ENCODE assay signal across 10 cellular contexts in genomic region chr11:11978792-11979486, GRCh38. TPM values are rescaled to one million over a fixed set of nuclear protein-coding genes. Genes with fewer than 3 reads are reported as not detected.
A peak's percentile ranks its signal among the peaks of the same experiment; 100 is the strongest.
DNase-seq lines count a peak whose midpoint lies in the region; ATAC-seq, FAIRE-seq and TF ChIP-seq lines count a peak whose summit lies in the region.
"Had no signal": no experiment of that assay in that cellular context is flagged by ENCODE, and none has a peak within 500 bp of the region (broad histone marks: within the 10 kb centered on the region; RNA-seq: fewer than 3 reads in every experiment).

No MANE protein-coding gene starts in this region.

- peaks cover 6 to 67% of the 10 kb centered on the region in 2 experiments; a peak in 4 of 5 replicates for H3K27me3 ChIP-seq in K562 (ENCODE audit: control insufficient read depth in 2 of 2, insufficient read depth in 2 of 2, low read length in 2 of 2)
- no peaks in the 10 kb centered on the region for H3K27me3 ChIP-seq in stomach

- CTCF ChIA-PET in K562 (lab: Yijun Ruan, JAX; ENCODE audit: low intra/inter-chr PET ratio): no interaction called here

- H3K4me2 ChIP-seq in K562 (ENCODE audit: insufficient read depth, low read length): no peak overlapping the region

- 12% methylated on average over 12 of the region's 13 CpGs for WGBS in K562 (ENCODE audit: insufficient coverage, low coverage, missing lambda C conversion rate)
- 32 to 64% (median 40%) methylated on average over 13 of the region's 13 CpGs for WGBS in stomach, 5 donors

- H3K9me3 ChIP-seq in K562 (replicated peaks; ENCODE audit: control insufficient read depth, insufficient read depth, low read depth, low read length): 0 out of 2 replicates have a peak, but pooled peaks cover 1% of the 10 kb centered on the region
- H3K9me3 ChIP-seq in stomach: no peaks in the 10 kb centered on the region

- TF ChIP-seq EP300 in K562 (IDR thresholded peaks at IDR 0.05; ENCODE audit: low read length) (no peak), stomach (IDR thresholded peaks at IDR 0.05) (no peak)

- POLR2A ChIA-PET in K562 (lab: Yijun Ruan, JAX): interaction anchor here (1.0 kb wide), 2 partner anchors 10 to 12 kb away, joined by 4 to 5 read pairs; no protein-coding TSS in a partner anchor

- H3K4me3 ChIP-seq in K562 (no peak overlapping the region), stomach (no peak overlapping the region)

- no peaks in the 10 kb centered on the region for H4K20me1 ChIP-seq in K562 (replicated peaks; ENCODE audit: control insufficient read depth, insufficient read depth, low read length)

- H3K36me3 ChIP-seq in K562 (ENCODE audit: control insufficient read depth, insufficient read depth, low read length) (no peaks in the 10 kb centered on the region), stomach (no peaks in the 10 kb centered on the region)

- peaks cover 0 to 4% of the 10 kb centered on the region in 2 experiments; a peak in 3 of 5 replicates for H3K4me1 ChIP-seq in K562 (replicated peaks in 1 of 2; ENCODE audit: control insufficient read depth in 2 of 2, insufficient read depth in 2 of 2, low read length in 2 of 2)
- peaks cover 36 to 72% (median 51%) of the 10 kb centered on the region in 4 donors for H3K4me1 ChIP-seq in stomach

- in situ Hi-C loops in K562 (cut with MboI): no loop called here

- DNase-seq in LHCN-M2 (ENCODE audit: low read depth) (peak; percentile 98), K562 (ENCODE audit: extremely low read depth in 1 of 4, low spot score in 3 of 4) (peak in 1 of 4 experiments; percentile 13), islet precursor cell (peak; percentile 59), stomach (peak; percentile 64), GM19240 (ENCODE audit: insufficient read length, low spot score) (no peak)
- no peak for DNase-seq in activated naive CD4-positive, alpha-beta T cell (lab: John Stamatoyannopoulos, UW)
- DNase-seq: activated CD4-positive, alpha-beta T cell treated with anti-CD3 and anti-CD28 coated beads for 1 hour had no signal

- no peak for FAIRE-seq in K562 (lab: Jason Lieb, UNC)
- FAIRE-seq: GM18507 had no signal

- peak overlapping the region in 1 of 2 experiments; percentile 13; a peak in 1 of 4 replicates for H3K9ac ChIP-seq in K562 (ENCODE audit: insufficient read depth in 1 of 2, low read depth in 2 of 2, low read length in 2 of 2)

- intact Hi-C loops in K562 (cut with micrococcal nuclease): no loop called here
- intact Hi-C loops in stomach (cut with DNase I; ENCODE audit: low total_unique reads): no loop called here

- TF ChIP-seq POLR2A in K562 (conservative IDR thresholded peaks at IDR 0.05): no peak
- TF ChIP-seq POLR2A in stomach (IDR thresholded peaks at IDR 0.05): no peak

- H3K27ac ChIP-seq in K562 (ENCODE audit: extremely low read depth, low read depth, low read length): no peak overlapping the region
- H3K27ac ChIP-seq in stomach: peak overlapping the region; percentile 78 to 82 (median 79)

- TF ChIP-seq CTCF in K562 (IDR thresholded peaks at IDR 0.05 in 2 of 3, conservative IDR thresholded peaks at IDR 0.05 in 1 of 3; ENCODE audit: insufficient read depth in 2 of 3, low read depth in 1 of 3, low read length in 3 of 3): no peak
- TF ChIP-seq CTCF in stomach (IDR thresholded peaks at IDR 0.05): no peak

- peak; percentile 40 for ATAC-seq in K562
- ATAC-seq in HG02610 (IDR thresholded peaks at IDR 0.05; ENCODE audit: unreplicated experiment): no peak
- ATAC-seq in GM21786 (IDR thresholded peaks at IDR 0.05; ENCODE audit: unreplicated experiment): no peak

- H2AFZ ChIP-seq in K562 (ENCODE audit: low read depth, low read length): peak overlapping the region; percentile 42

- H3K9me1 ChIP-seq in K562 (ENCODE audit: control insufficient read depth, insufficient read depth, low read length): no peaks in the 10 kb centered on the region

- H3K79me2 ChIP-seq in K562 (ENCODE audit: control insufficient read depth, insufficient read depth, low read length): no peaks in the 10 kb centered on the region

- TF ChIP-seq RAD21 in K562 (CRISPR knock-in tag; conservative IDR thresholded peaks at IDR 0.05 in 1 of 2, IDR thresholded peaks at IDR 0.05 in 1 of 2): no peak

- BruUV-seq in K562 (replicated peaks; lab: Mats Ljungman, UMichigan): no TSS peak

TF ChIP-seq in K562, 482 proteins besides CTCF, POLR2A, EP300 and RAD21 (continues in another document):
- no peak for TF ChIP-seq RBM39 (optimal IDR thresholded peaks at IDR 0.05; ENCODE audit: low read depth, low read length)
- TF ChIP-seq ZNF76 (CRISPR knock-in tag; IDR thresholded peaks at IDR 0.05; ENCODE audit: borderline replicate concordance): no peak
- TF ChIP-seq ZZZ3 (IDR thresholded peaks at IDR 0.05): no peak
- TF ChIP-seq SMC3 (conservative IDR thresholded peaks at IDR 0.05; ENCODE audit: insufficient read depth, low read depth, low read length): no peak
- no peak for TF ChIP-seq ZNF23 (CRISPR knock-in tag; IDR thresholded peaks at IDR 0.05)
- TF ChIP-seq TAF9B (IDR thresholded peaks at IDR 0.05; ENCODE audit: partially characterized antibody): no peak
- TF ChIP-seq TFAM (CRISPR knock-in tag; conservative IDR thresholded peaks at IDR 0.05): no peak
- TF ChIP-seq ZNF395 (CRISPR knock-in tag; IDR thresholded peaks at IDR 0.05): 0 out of 2 replicates have a peak, but pooled peaks have one; percentile 22
- no peak for TF ChIP-seq YBX1 (IDR thresholded peaks at IDR 0.05)
- TF ChIP-seq ZNF444 (CRISPR knock-in tag; IDR thresholded peaks at IDR 0.05): no peak
- TF ChIP-seq RBM25 (IDR thresholded peaks at IDR 0.05; ENCODE audit: low read depth, low read length, severe bottlenecking): peak; percentile 9
- 0 out of 4 replicates have a peak, but pooled peaks of 1 of the 2 experiments have one; percentile 18 for TF ChIP-seq ZNF639 (CRISPR knock-in tag; conservative IDR thresholded peaks at IDR 0.05 in 1 of 2, IDR thresholded peaks at IDR 0.05 in 1 of 2)
- no peak for TF ChIP-seq POLR3A (IDR thresholded peaks at IDR 0.05; ENCODE audit: borderline replicate concordance, extremely low read depth, insufficient read depth, insufficient read length)
- TF ChIP-seq SREBF2 (CRISPR knock-in tag; IDR thresholded peaks at IDR 0.05): no peak

RNA-seq across cellular contexts. Expression of gene DKK3, which starts 29.5 kb away (rescaled TPM):
- total RNA-seq in LHCN-M2 (2014; rRNA removed): 263 and 273 TPM in 2 replicates
- polyA plus RNA-seq in LHCN-M2 (2012): 463 TPM
- not detected in 2 replicates for total RNA-seq in K562 (2011; cell fraction: chromatin; rRNA removed; ENCODE audit: low replicate concordance)
- not detected in 2 replicates for total RNA-seq in K562 (2011; cell fraction: nucleolus; rRNA removed)
- total RNA-seq in K562 (2011; cell fraction: nucleoplasm; rRNA removed): not detected in 2 replicates
- total RNA-seq in K562 (2014; rRNA removed): not detected in 2 replicates
- total RNA-seq in K562 (2014; rRNA removed; fragmentation: Illumina TruSeq; extraction: Trizol): not detected in 2 replicates
- total RNA-seq in K562 (2015; rRNA removed; fragmentation: Illumina TruSeq; extraction: Trizol): not detected in 2 replicates
- total RNA-seq in K562 (2021): 0.38 and 0.40 TPM in 2 replicates
- polyA plus RNA-seq in K562 (2011; rRNA removed): 0.14 TPM in 1 of 2 replicates, not detected in the other
- not detected in 2 replicates for polyA plus RNA-seq in K562 (2011; cell fraction: cytosol; rRNA removed)
- polyA plus RNA-seq in K562 (2011; cell fraction: nucleus; rRNA removed): not detected in 2 replicates
- polyA plus RNA-seq in K562 (2012): not detected in 2 replicates
- not detected in 2 replicates for polyA plus RNA-seq in K562 (2014; fragmentation: Illumina TruSeq; extraction: Trizol)
- polyA plus RNA-seq in K562 (2014; fragmentation: Nextera tagmentation; extraction: Ambion mirVana): not detected
- polyA plus RNA-seq in K562 (2014; rRNA removed): 0.85 TPM in 1 of 2 replicates, not detected in the other
- polyA minus RNA-seq in K562 (2011; rRNA and poly(A)+ RNA removed): not detected in 2 replicates
- not detected in 2 replicates for polyA minus RNA-seq in K562 (2011; cell fraction: cytosol; rRNA and poly(A)+ RNA removed)
- not detected in 2 replicates for polyA minus RNA-seq in K562 (2011; cell fraction: nucleus; rRNA and poly(A)+ RNA removed)
- 10 to 100 TPM; 35.0 to 63.8 (median 54.7) TPM for total RNA-seq in stomach
- polyA plus RNA-seq in stomach: 10 to 100 TPM; 21.8 to 36.7 (median 29.6) TPM

Comparison
In these comparisons a context has a peak if more than half of its experiments do, and no peak if none do; other contexts are left out.
1. DNase-seq: peak in LHCN-M2 (single experiment), islet precursor cell (single experiment) and stomach (single experiment); none in activated naive CD4-positive, alpha-beta T cell (0 of 4) and GM19240 (single experiment).
2. RNA of gene DKK3, which starts 29.5 kb away (total RNA-seq): 263 to 273 TPM in LHCN-M2 and 35.0 to 63.8 TPM in stomach; 0.38 to 0.40 TPM in K562; every median in the first group is over 10 times any median in the second.